Comparison of ENCODE assay signal across 18 cellular contexts in genomic region chr9:71384343-71384742, GRCh38.
A peak's percentile ranks its signal among the peaks of the same experiment; 100 is the strongest.
DNase-seq lines count a peak whose midpoint lies in the region; ATAC-seq lines count a peak whose summit lies in the region.
"Had no signal": no experiment of that assay in that cellular context is flagged by ENCODE, and none has a peak within 500 bp of the region (broad histone marks: within the 10 kb centered on the region; RNA-seq: fewer than 3 reads in every experiment).

No MANE protein-coding gene starts in this region.

- H3K9me3 Mint-ChIP-seq in immature natural killer cell, result no peaks in the 10 kb centered on the region

- ATAC-seq in right cardiac atrium (no peak), GM21576 (IDR thresholded peaks at IDR 0.05; ENCODE audit: unreplicated experiment) (no peak)
- ATAC-seq: GM12878, Panc1, SK-N-SH treated with all-trans-retinoic acid at 6 μM for 48 hours had no signal

- 83% methylated on average over 4 of the region's 4 CpGs for WGBS in right cardiac atrium

- H3K4me3 Mint-ChIP-seq in immature natural killer cell, result no peak overlapping the region
- H3K4me3 Mint-ChIP-seq: B cell had no signal

- intact Hi-C loops in head of caudate nucleus (cut with DNase I), result no loop called here
- intact Hi-C loops in right cardiac atrium (cut with DNase I), result no loop called here

- H3K4me1 Mint-ChIP-seq in immature natural killer cell, result no peaks in the 10 kb centered on the region
- H3K4me1 Mint-ChIP-seq: B cell had no signal

- no peak overlapping the region for H3K27ac Mint-ChIP-seq in immature natural killer cell
- H3K27ac Mint-ChIP-seq: B cell had no signal

- no peaks in the 10 kb centered on the region for H3K4me1 ChIP-seq in right cardiac atrium (ENCODE audit: control insufficient read depth, insufficient read depth, low read length)

- no peak overlapping the region for H3K4me3 ChIP-seq in right cardiac atrium (ENCODE audit: low read length)
- H3K4me3 ChIP-seq: GM12878 had no signal

- DNase-seq in NCI-H1417 (lab: John Stamatoyannopoulos, UW) (peak; percentile 1 to 82 (median 37)), NCI-H1417 treated with DMSO at 0.1 percent for 48 hours (lab: John Stamatoyannopoulos, UW) (no peak), NCI-H748 (lab: John Stamatoyannopoulos, UW; ENCODE audit: unreplicated experiment) (peak; percentile 84), head of caudate nucleus (peak in 38 of 42 donors; percentile 6 to 87 (median 54)), superior temporal gyrus (ENCODE audit: extremely low spot score) (peak; percentile 49), right cardiac atrium (no peak), immature natural killer cell (no peak)
- DNase-seq: DND-41, NCI-H1092 treated with DMSO at 0.1 percent for 48 hours, NCI-H2029 treated with DMSO at 0.1 percent for 48 hours, NCI-H774, SIG-M5 had no signal

- peaks cover 0 to 4% (median 0%) of the 10 kb centered on the region in 3 donors for H3K27me3 Mint-ChIP-seq in immature natural killer cell (ENCODE audit: low read depth in 3 of 3)
- H3K27me3 Mint-ChIP-seq: B cell had no signal

- no peak overlapping the region for H3K27ac ChIP-seq in right cardiac atrium (ENCODE audit: low read length)
- H3K27ac ChIP-seq: KMS-11 had no signal

- no peaks in the 10 kb centered on the region for H3K27me3 ChIP-seq in right cardiac atrium (ENCODE audit: control insufficient read depth, insufficient read depth)

- H3K9me3 ChIP-seq in right cardiac atrium (ENCODE audit: control insufficient read depth, low read length), result no peaks in the 10 kb centered on the region

- H3K36me3 Mint-ChIP-seq in immature natural killer cell, result no peaks in the 10 kb centered on the region

Comparison
In these comparisons a context has a peak if more than half of its experiments do, and no peak if none do; other contexts are left out.
1. DNase-seq: peak in NCI-H1417 (3 of 3), NCI-H748 (single experiment), head of caudate nucleus (38 of 42) and superior temporal gyrus (single experiment); none in NCI-H1417 treated with DMSO at 0.1 percent for 48 hours (single experiment), right cardiac atrium (0 of 3) and immature natural killer cell (0 of 3).